In genomic region chr6:136251394-136251793, GRCh38 we compare ENCODE assay signal across 9 cellular contexts. TPM values are rescaled to one million over a fixed set of nuclear protein-coding genes. Genes with fewer than 3 reads are reported as not detected.
DNase-seq lines count a peak whose midpoint lies in the region; ATAC-seq and TF ChIP-seq lines count a peak whose summit lies in the region.
"Had no signal": no experiment of that assay in that cellular context is flagged by ENCODE, and none has a peak within 500 bp of the region (broad histone marks: within the 10 kb centered on the region; RNA-seq: fewer than 3 reads in every experiment).

No MANE protein-coding gene starts in this region.

- H3K4me1 ChIP-seq in Panc1 (ENCODE audit: control insufficient read depth, insufficient read depth, low read length) (peaks cover 17% of the 10 kb centered on the region), ascending aorta (peaks cover 5 to 11% of the 10 kb centered on the region in 2 donors)

- CTCF ChIA-PET in activated naive CD4-positive, alpha-beta T cell treated with anti-CD3 and anti-CD28 coated beads for 36 hours (lab: Charles Lee) = interaction anchor here (0.7 to 1.6 kb wide), 4 partner anchors 9 to 39 kb away, joined by 3 to 7 read pairs (median 5); partner anchors contain the start of gene BCLAF1
- CTCF ChIA-PET in Panc1 (lab: Charles Lee) = interaction anchor here (1.2 kb wide), 1 partner anchor 66 kb away, joined by 3 read pairs; no protein-coding TSS in a partner anchor

- peak overlapping the region; percentile 92 for H3K27ac ChIP-seq in Panc1 (ENCODE audit: low read length)
- H3K27ac ChIP-seq in ascending aorta = no peak overlapping the region

- H3K9me3 Mint-ChIP-seq in activated naive CD4-positive, alpha-beta T cell treated with anti-CD3 and anti-CD28 coated beads for 36 hours = no peaks in the 10 kb centered on the region
- no peaks in the 10 kb centered on the region for H3K9me3 Mint-ChIP-seq in endothelial cell (ENCODE audit: unreplicated experiment)
- no peaks in the 10 kb centered on the region for H3K9me3 Mint-ChIP-seq in stimulated activated memory B cell treated with anti-CD40 and anti-IgM and Interleukin-4, amounts not matched to agents 10 μg/mL and 1 μg/mL and 100 μg/mL, for 72 hours

- intact Hi-C loops in activated naive CD4-positive, alpha-beta T cell treated with anti-CD3 and anti-CD28 coated beads for 36 hours (cut with micrococcal nuclease) = no loop called here
- intact Hi-C loops in Panc1 (cut with micrococcal nuclease; ENCODE audit: unreplicated experiment) (loop anchor here (5.0 kb wide), 1 partner anchor 66 kb away; no protein-coding TSS in a partner anchor), ascending aorta (cut with DNase I) (loop anchor here (2.0 kb wide), 1 partner anchor 753 kb away; no protein-coding TSS in a partner anchor)

- H3K36me3 ChIP-seq in Panc1 (ENCODE audit: control insufficient read depth, insufficient read depth, low read length) = no peaks in the 10 kb centered on the region; the same call in 1 of the 2 replicates
- H3K36me3 ChIP-seq in ascending aorta = peaks cover 4% of the 10 kb centered on the region in 2 donors

- in situ Hi-C loops in Panc1 (cut with HindIII; ENCODE audit: low pct_unique_long_range_greater_than_20kb, low sequenced_read_pairs) = no loop called here

- POLR2A ChIA-PET in Panc1 (lab: Charles Lee) = no interaction called here

- H3K9me3 ChIP-seq in Panc1 (ENCODE audit: control insufficient read depth, insufficient read depth, low read depth, low read length) = no peaks in the 10 kb centered on the region
- no peaks in the 10 kb centered on the region for H3K9me3 ChIP-seq in ascending aorta

- no peak for TF ChIP-seq CTCF in Panc1 (IDR thresholded peaks at IDR 0.05)
- TF ChIP-seq CTCF in endothelial cell (IDR thresholded peaks at IDR 0.05; ENCODE audit: unreplicated experiment) = no peak
- no peak for TF ChIP-seq CTCF in ascending aorta (IDR thresholded peaks at IDR 0.05)

- H3K27ac Mint-ChIP-seq in activated naive CD4-positive, alpha-beta T cell treated with anti-CD3 and anti-CD28 coated beads for 36 hours = peak overlapping the region; percentile 74
- no peak overlapping the region for H3K27ac Mint-ChIP-seq in endothelial cell (ENCODE audit: unreplicated experiment)
- H3K27ac Mint-ChIP-seq in stimulated activated memory B cell treated with anti-CD40 and anti-IgM and Interleukin-4, amounts not matched to agents 10 μg/mL and 1 μg/mL and 100 μg/mL, for 72 hours = peak overlapping the region; percentile 86

- H3K36me3 Mint-ChIP-seq in activated naive CD4-positive, alpha-beta T cell treated with anti-CD3 and anti-CD28 coated beads for 36 hours (ENCODE audit: low read depth) = peaks cover 34% of the 10 kb centered on the region
- H3K36me3 Mint-ChIP-seq in endothelial cell (ENCODE audit: low read depth, unreplicated experiment) = no peaks in the 10 kb centered on the region
- H3K36me3 Mint-ChIP-seq in stimulated activated memory B cell treated with anti-CD40 and anti-IgM and Interleukin-4, amounts not matched to agents 10 μg/mL and 1 μg/mL and 100 μg/mL, for 72 hours = peaks cover 19% of the 10 kb centered on the region

- DNase-seq in activated naive CD4-positive, alpha-beta T cell treated with anti-CD3 and anti-CD28 coated beads for 36 hours = no peak
- no peak for DNase-seq in activated naive CD4-positive, alpha-beta T cell treated with anti-CD3 and anti-CD28 coated beads, Interleukin-2, amount 50 U/mL, for 16 hours
- DNase-seq in Panc1 (ENCODE audit: low read depth, low spot score) (no peak), endothelial cell (ENCODE audit: low spot score) (no peak), LoVo (ENCODE audit: low spot score) (no peak), ascending aorta (ENCODE audit: low spot score in 2 of 2) (no peak), SK-N-DZ (ENCODE audit: low spot score) (no peak)
- DNase-seq: activated effector memory CD4-positive, alpha-beta T cell treated with anti-CD3 and anti-CD28 coated beads, Interleukin-2, amount 50 U/mL, for 16 hours had no signal

- H3K27me3 Mint-ChIP-seq in activated naive CD4-positive, alpha-beta T cell treated with anti-CD3 and anti-CD28 coated beads for 36 hours (ENCODE audit: low read depth) = no peaks in the 10 kb centered on the region
- H3K27me3 Mint-ChIP-seq in endothelial cell (ENCODE audit: unreplicated experiment) = peaks cover 2% of the 10 kb centered on the region
- H3K27me3 Mint-ChIP-seq in stimulated activated memory B cell treated with anti-CD40 and anti-IgM and Interleukin-4, amounts not matched to agents 10 μg/mL and 1 μg/mL and 100 μg/mL, for 72 hours = no peaks in the 10 kb centered on the region

- no TSS peak for BruUV-seq in Panc1 (replicated peaks; lab: Mats Ljungman, UMichigan)

- H3K27me3 ChIP-seq in Panc1 (ENCODE audit: control insufficient read depth, insufficient read depth, low read length) = no peaks in the 10 kb centered on the region
- no peaks in the 10 kb centered on the region for H3K27me3 ChIP-seq in ascending aorta

- H3K4me3 Mint-ChIP-seq in activated naive CD4-positive, alpha-beta T cell treated with anti-CD3 and anti-CD28 coated beads for 36 hours = peak overlapping the region; percentile 95
- H3K4me3 Mint-ChIP-seq in endothelial cell (ENCODE audit: unreplicated experiment) = peak overlapping the region; percentile 99
- H3K4me3 Mint-ChIP-seq in stimulated activated memory B cell treated with anti-CD40 and anti-IgM and Interleukin-4, amounts not matched to agents 10 μg/mL and 1 μg/mL and 100 μg/mL, for 72 hours = peak overlapping the region; percentile 94

- ATAC-seq in Panc1 = no peak
- no peak for ATAC-seq in stimulated activated memory B cell treated with anti-CD40 and anti-IgM and Interleukin-4, amounts not matched to agents 10 μg/mL and 1 μg/mL and 100 μg/mL, for 72 hours

- peaks cover 45% of the 10 kb centered on the region for H3K4me1 Mint-ChIP-seq in activated naive CD4-positive, alpha-beta T cell treated with anti-CD3 and anti-CD28 coated beads for 36 hours (ENCODE audit: low read depth)
- peaks cover 20% of the 10 kb centered on the region for H3K4me1 Mint-ChIP-seq in endothelial cell (ENCODE audit: unreplicated experiment)
- peaks cover 49% of the 10 kb centered on the region for H3K4me1 Mint-ChIP-seq in stimulated activated memory B cell treated with anti-CD40 and anti-IgM and Interleukin-4, amounts not matched to agents 10 μg/mL and 1 μg/mL and 100 μg/mL, for 72 hours

- H3K4me3 ChIP-seq in Panc1 (ENCODE audit: low read depth in 2 of 2, low read length in 2 of 2) = peak overlapping the region; percentile 83 to 93
- H3K4me3 ChIP-seq in ascending aorta = peak overlapping the region in 1 of 2 donors; percentile 84

RNA-seq across cellular contexts. Expression of gene MTFR2, which starts 1.3 kb away (rescaled TPM):
- 10 to 100 TPM; 19.2 to 22.1 TPM for total RNA-seq in activated naive CD4-positive, alpha-beta T cell treated with anti-CD3 and anti-CD28 coated beads for 36 hours
- 12.8 TPM for total RNA-seq in Panc1 (2021; ENCODE audit: unreplicated experiment)
- 4.2 TPM for polyA plus RNA-seq in Panc1 (2012; ENCODE audit: insufficient read length)
- 1.4 TPM for total RNA-seq in endothelial cell (ENCODE audit: unreplicated experiment)
- not detected for total RNA-seq in ascending aorta
- 6.2 and 11.1 TPM in 2 replicates for polyA plus RNA-seq in SK-N-DZ (2014; cell fraction: cytosol; rRNA removed)
- 10.3 and 15.7 TPM in 2 replicates for polyA plus RNA-seq in SK-N-DZ (2014; cell fraction: nucleus; rRNA removed)

RNA-seq across cellular contexts. Expression of gene BCLAF1, which starts 38.3 kb away (rescaled TPM):
- total RNA-seq in activated naive CD4-positive, alpha-beta T cell treated with anti-CD3 and anti-CD28 coated beads for 36 hours = 100 to 1,000 TPM; 108 to 117 TPM
- total RNA-seq in Panc1 (2021; ENCODE audit: unreplicated experiment) = 151 TPM
- polyA plus RNA-seq in Panc1 (2012; ENCODE audit: insufficient read length) = 54.5 TPM
- 154 TPM for total RNA-seq in endothelial cell (ENCODE audit: unreplicated experiment)
- total RNA-seq in ascending aorta = 42.6 TPM
- polyA plus RNA-seq in SK-N-DZ (2014; cell fraction: cytosol; rRNA removed) = 62.3 and 65.1 TPM in 2 replicates
- 73.7 and 81.5 TPM in 2 replicates for polyA plus RNA-seq in SK-N-DZ (2014; cell fraction: nucleus; rRNA removed)
